ENCODE assay signal across 7 cellular contexts in the genomic region with DNA sequence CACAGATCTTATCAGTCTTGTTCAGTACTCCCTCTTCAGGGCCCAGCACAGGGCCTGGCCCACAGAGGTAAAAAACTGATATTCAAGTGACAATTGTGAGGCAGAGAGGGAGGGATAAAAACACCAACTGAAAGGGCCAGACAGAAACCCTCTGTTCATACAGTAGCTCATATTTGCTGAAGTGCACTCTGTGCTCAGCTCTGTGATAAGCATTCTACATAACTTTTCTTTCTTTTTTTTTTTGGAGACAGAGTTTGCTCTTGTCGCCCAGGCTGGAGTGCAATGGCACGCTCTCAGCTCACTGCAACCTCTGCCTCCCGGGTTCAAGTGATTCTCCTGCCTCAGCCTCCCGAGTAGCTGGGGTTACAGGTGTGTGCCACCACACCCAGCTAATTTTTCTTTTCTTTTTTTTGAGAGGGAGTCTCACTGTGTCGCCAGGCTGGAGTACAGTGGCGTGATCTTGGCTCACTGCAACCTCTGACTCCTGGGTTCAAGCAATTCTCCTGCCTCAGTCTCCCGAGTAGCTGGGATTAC. TPM values are rescaled to one million over a fixed set of nuclear protein-coding genes. Genes with fewer than 3 reads are reported as not detected.
DNase-seq lines count a peak whose midpoint lies in the region; ATAC-seq and TF ChIP-seq lines count a peak whose summit lies in the region.
"Not testable (repeated sequence)": the region's sequence is repeated elsewhere in the genome, so short reads cannot be mapped to it uniquely, and the experiment has no call there.

No MANE protein-coding gene starts in this region.

- H3K9ac ChIP-seq in SK-N-SH, result not testable (repeated sequence)

- not testable (repeated sequence) for H3K4me2 ChIP-seq in SK-N-SH

- peak overlapping the region; percentile 56 for H3K4me3 Mint-ChIP-seq in CD4-positive, alpha-beta T cell
- H3K4me3 Mint-ChIP-seq in activated CD4-positive, alpha-beta memory T cell treated with anti-CD3 and anti-CD28 coated beads, Interleukin-2, amount 10 ng/mL, durations not matched to agents 7 days and 5 days, result peak overlapping the region; percentile 52
- H3K4me3 Mint-ChIP-seq in dendritic cell treated with granulocyte-macrophage colony-stimulating factor and Interleukin-4, amounts not matched to agents 40 ng/mL and 50 ng/mL, for 4 days, result not testable (repeated sequence)
- peak overlapping the region in 1 of 10 donors; percentile 66 for H3K4me3 Mint-ChIP-seq in naive thymus-derived CD4-positive, alpha-beta T cell
- peak overlapping the region; percentile 97 for H3K4me3 Mint-ChIP-seq in neural crest cell

- ATAC-seq in CD4-positive, alpha-beta T cell (ENCODE audit: poor library complexity); naive thymus-derived CD4-positive, alpha-beta T cell: not testable (repeated sequence)

- intact Hi-C loops in CD4-positive, alpha-beta T cell (cut with DNase I, micrococcal nuclease), result loop anchor here in 1 of 2 experiments (2.0 to 10.0 kb wide), 4 partner anchors 22 to 438 kb away; a partner anchor contains a TSS
- intact Hi-C loops in dendritic cell treated with granulocyte-macrophage colony-stimulating factor and Interleukin-4, amounts not matched to agents 40 ng/mL and 50 ng/mL, for 4 days (cut with micrococcal nuclease), result loop anchor here (10.0 kb wide), 1 partner anchor 162 kb away; no protein-coding TSS in a partner anchor
- intact Hi-C loops in naive thymus-derived CD4-positive, alpha-beta T cell (cut with micrococcal nuclease), result not testable (repeated sequence)

- H3K36me3 ChIP-seq in SK-N-SH (replicated peaks in 1 of 2; ENCODE audit: control insufficient read depth in 1 of 2, insufficient read depth in 2 of 2, low read length in 1 of 2), result not testable (repeated sequence)
- H3K36me3 ChIP-seq in naive thymus-derived CD4-positive, alpha-beta T cell (ENCODE audit: control insufficient read depth in 2 of 3, insufficient read depth in 3 of 3, low read length in 3 of 3), result peaks cover 0 to 20% (median 0%) of the 10 kb centered on the region in 3 experiments

- H3K4me1 ChIP-seq in SK-N-SH (ENCODE audit: control insufficient read depth in 1 of 2, insufficient read depth in 2 of 2, low read depth in 1 of 2, low read length in 1 of 2), result peaks cover 5 to 30% of the 10 kb centered on the region in 2 experiments; a peak in 1 of 4 replicates
- H3K4me1 ChIP-seq in naive thymus-derived CD4-positive, alpha-beta T cell (ENCODE audit: control insufficient read depth in 2 of 2, insufficient read depth in 2 of 2, low read length in 2 of 2), result peaks cover 7 to 15% of the 10 kb centered on the region in 2 donors

- TF ChIP-seq CTCF in CD4-positive, alpha-beta T cell (IDR thresholded peaks at IDR 0.05); SK-N-SH (IDR thresholded peaks at IDR 0.05); neural crest cell (conservative IDR thresholded peaks at IDR 0.05): not testable (repeated sequence)

- H3K4me1 Mint-ChIP-seq in CD4-positive, alpha-beta T cell (ENCODE audit: low read depth), result peaks cover 14% of the 10 kb centered on the region
- peaks cover 27% of the 10 kb centered on the region for H3K4me1 Mint-ChIP-seq in activated CD4-positive, alpha-beta memory T cell treated with anti-CD3 and anti-CD28 coated beads, Interleukin-2, amount 10 ng/mL, durations not matched to agents 7 days and 5 days
- H3K4me1 Mint-ChIP-seq in dendritic cell treated with granulocyte-macrophage colony-stimulating factor and Interleukin-4, amounts not matched to agents 40 ng/mL and 50 ng/mL, for 4 days (ENCODE audit: low read depth), result peaks cover 74% of the 10 kb centered on the region
- H3K4me1 Mint-ChIP-seq in naive thymus-derived CD4-positive, alpha-beta T cell, result peaks cover 6 to 31% (median 20%) of the 10 kb centered on the region in 7 donors
- H3K4me1 Mint-ChIP-seq in neural crest cell, result peaks cover 18% of the 10 kb centered on the region

- not testable (repeated sequence) for TF ChIP-seq EP300 in SK-N-SH (IDR thresholded peaks at IDR 0.05; ENCODE audit: borderline replicate concordance in 1 of 2, low read depth in 1 of 2, low read length in 1 of 2)

- H3F3A ChIP-seq in SK-N-SH (replicated peaks; ENCODE audit: insufficient read depth), result peaks cover 15% of the 10 kb centered on the region

- H3K9me3 Mint-ChIP-seq in CD4-positive, alpha-beta T cell; activated CD4-positive, alpha-beta memory T cell treated with anti-CD3 and anti-CD28 coated beads, Interleukin-2, amount 10 ng/mL, durations not matched to agents 7 days and 5 days; dendritic cell treated with granulocyte-macrophage colony-stimulating factor and Interleukin-4, amounts not matched to agents 40 ng/mL and 50 ng/mL, for 4 days; naive thymus-derived CD4-positive, alpha-beta T cell; neural crest cell: not testable (repeated sequence)

- 96% methylated on average over 7 of the region's 7 CpGs for WGBS in SK-N-SH (ENCODE audit: low lambda C conversion rate)

- not testable (repeated sequence) for DNase-seq in CD4-positive, alpha-beta T cell; SK-N-SH; activated CD4-positive, alpha-beta memory T cell treated with anti-CD3 and anti-CD28 coated beads, Interleukin-2, amount 10 ng/mL, durations not matched to agents 7 days and 5 days; naive thymus-derived CD4-positive, alpha-beta T cell; neural crest cell (ENCODE audit: low read depth, low spot score)

- CTCF ChIA-PET in CD4-positive, alpha-beta T cell (lab: Charles Lee), result interaction anchor here (4.3 kb wide), 1 partner anchor 31 kb away, joined by 13 read pairs; no protein-coding TSS in a partner anchor
- CTCF ChIA-PET in SK-N-SH (lab: Yijun Ruan, JAX), result interaction anchor here (1.0 to 5.7 kb wide), 5 partner anchors 7 to 114 kb away, joined by 3 to 47 read pairs (median 6); no protein-coding TSS in a partner anchor
- CTCF ChIA-PET in activated CD4-positive, alpha-beta memory T cell treated with anti-CD3 and anti-CD28 coated beads, Interleukin-2, amount 10 ng/mL, durations not matched to agents 7 days and 5 days (lab: Charles Lee), result interaction anchor here (1.2 to 4.4 kb wide), 6 partner anchors 7 to 111 kb away, joined by 3 to 39 read pairs (median 6); a partner anchor contains a TSS
- CTCF ChIA-PET in naive thymus-derived CD4-positive, alpha-beta T cell (lab: Charles Lee), result interaction anchor here (0.8 to 3.0 kb wide), 3 partner anchors 8 to 114 kb away, joined by 3 to 14 read pairs (median 9); no protein-coding TSS in a partner anchor

- H3K9me2 ChIP-seq in SK-N-SH, result not testable (repeated sequence)

- not testable (repeated sequence) for H4K20me1 ChIP-seq in SK-N-SH (ENCODE audit: insufficient read depth)

- not testable (repeated sequence) for H3K27me3 ChIP-seq in CD4-positive, alpha-beta T cell (ENCODE audit: control insufficient read depth, insufficient read depth, low read length); SK-N-SH (ENCODE audit: insufficient read depth); naive thymus-derived CD4-positive, alpha-beta T cell (ENCODE audit: control insufficient read depth in 2 of 2, insufficient read depth in 2 of 2, low read length in 2 of 2)

- not testable (repeated sequence) for H3K79me2 ChIP-seq in SK-N-SH (ENCODE audit: insufficient read depth)

- not testable (repeated sequence) for H3K27ac ChIP-seq in CD4-positive, alpha-beta T cell (ENCODE audit: low read depth, low read length); naive thymus-derived CD4-positive, alpha-beta T cell (ENCODE audit: low read depth, low read length)
- H3K27ac ChIP-seq in SK-N-SH (ENCODE audit: low read depth in 2 of 2, low read length in 1 of 2) (peak overlapping the region in 1 of 2 experiments; percentile 89; a peak in 1 of 4 replicates), temporal lobe (ENCODE audit: low read depth, low read length) (peak overlapping the region; percentile 1)

- not testable (repeated sequence) for TF ChIP-seq RAD21 in SK-N-SH (IDR thresholded peaks at IDR 0.05; ENCODE audit: low read length)

- H3K9me3 ChIP-seq in CD4-positive, alpha-beta T cell (ENCODE audit: control insufficient read depth, low read length); SK-N-SH; naive thymus-derived CD4-positive, alpha-beta T cell (ENCODE audit: control insufficient read depth in 2 of 3, low read length in 3 of 3): not testable (repeated sequence)

- H3K4me3 ChIP-seq in SK-N-SH (ENCODE audit: low read depth in 2 of 2, low read length in 1 of 2); naive thymus-derived CD4-positive, alpha-beta T cell (ENCODE audit: low read length): not testable (repeated sequence)

- H3K36me3 Mint-ChIP-seq in CD4-positive, alpha-beta T cell (ENCODE audit: low read depth), result peaks cover 20% of the 10 kb centered on the region
- H3K36me3 Mint-ChIP-seq in activated CD4-positive, alpha-beta memory T cell treated with anti-CD3 and anti-CD28 coated beads, Interleukin-2, amount 10 ng/mL, durations not matched to agents 7 days and 5 days (ENCODE audit: low read depth), result peaks cover 20% of the 10 kb centered on the region
- H3K36me3 Mint-ChIP-seq in dendritic cell treated with granulocyte-macrophage colony-stimulating factor and Interleukin-4, amounts not matched to agents 40 ng/mL and 50 ng/mL, for 4 days (ENCODE audit: low read depth), result peaks cover 81% of the 10 kb centered on the region
- H3K36me3 Mint-ChIP-seq in naive thymus-derived CD4-positive, alpha-beta T cell, result peaks cover 0 to 15% (median 0%) of the 10 kb centered on the region in 5 donors
- not testable (repeated sequence) for H3K36me3 Mint-ChIP-seq in neural crest cell (ENCODE audit: low read depth)

- POLR2A ChIA-PET in CD4-positive, alpha-beta T cell (lab: Charles Lee), result interaction anchor here (3.5 to 4.9 kb wide), 2 partner anchors 12 to 22 kb away, joined by 32 to 40 read pairs; a partner anchor contains a TSS
- POLR2A ChIA-PET in SK-N-SH (lab: Yijun Ruan, JAX), result interaction anchor here (0.9 to 4.1 kb wide), 4 partner anchors 11 to 156 kb away, joined by 4 to 17 read pairs (median 5); a partner anchor contains a TSS
- POLR2A ChIA-PET in activated CD4-positive, alpha-beta memory T cell treated with anti-CD3 and anti-CD28 coated beads, Interleukin-2, amount 10 ng/mL, durations not matched to agents 7 days and 5 days (lab: Charles Lee), result interaction anchor here (0.8 to 5.9 kb wide), 8 partner anchors 8 to 733 kb away, joined by 3 to 84 read pairs (median 16); a partner anchor contains a TSS
- POLR2A ChIA-PET in naive thymus-derived CD4-positive, alpha-beta T cell (lab: Charles Lee), result interaction anchor here (1.0 to 7.3 kb wide), 6 partner anchors 9 to 177 kb away, joined by 3 to 53 read pairs (median 28); a partner anchor contains a TSS

- H2AFZ ChIP-seq in SK-N-SH (ENCODE audit: low read depth), result not testable (repeated sequence)

- H3K27ac Mint-ChIP-seq in CD4-positive, alpha-beta T cell, result peak overlapping the region; percentile 92
- H3K27ac Mint-ChIP-seq in activated CD4-positive, alpha-beta memory T cell treated with anti-CD3 and anti-CD28 coated beads, Interleukin-2, amount 10 ng/mL, durations not matched to agents 7 days and 5 days, result peak overlapping the region; percentile 19
- H3K27ac Mint-ChIP-seq in dendritic cell treated with granulocyte-macrophage colony-stimulating factor and Interleukin-4, amounts not matched to agents 40 ng/mL and 50 ng/mL, for 4 days, result peak overlapping the region; percentile 92
- peak overlapping the region in 6 of 9 donors; percentile 59 to 92 (median 86) for H3K27ac Mint-ChIP-seq in naive thymus-derived CD4-positive, alpha-beta T cell
- not testable (repeated sequence) for H3K27ac Mint-ChIP-seq in neural crest cell (ENCODE audit: unreplicated experiment)

- not testable (repeated sequence) for H3K27me3 Mint-ChIP-seq in CD4-positive, alpha-beta T cell; activated CD4-positive, alpha-beta memory T cell treated with anti-CD3 and anti-CD28 coated beads, Interleukin-2, amount 10 ng/mL, durations not matched to agents 7 days and 5 days; dendritic cell treated with granulocyte-macrophage colony-stimulating factor and Interleukin-4, amounts not matched to agents 40 ng/mL and 50 ng/mL, for 4 days; naive thymus-derived CD4-positive, alpha-beta T cell; neural crest cell (ENCODE audit: low read depth)

RNA-seq across cellular contexts. Expression of a gene that starts 2.3 kb away (rescaled TPM):
- total RNA-seq in CD4-positive, alpha-beta T cell, result 1 to 10 TPM; 5.4 to 6.9 TPM
- polyA plus RNA-seq in SK-N-SH (2012; rRNA removed), result 71.7 and 76.0 TPM in 2 replicates
- polyA plus RNA-seq in SK-N-SH (2012; cell fraction: cytosol; rRNA removed), result 35.8 and 54.2 TPM in 2 replicates
- polyA plus RNA-seq in SK-N-SH (2012; cell fraction: nucleus; rRNA removed), result 98.6 and 102 TPM in 2 replicates
- total RNA-seq in activated CD4-positive, alpha-beta memory T cell treated with anti-CD3 and anti-CD28 coated beads, Interleukin-2, amount 10 ng/mL, durations not matched to agents 7 days and 5 days, result 10 to 100 TPM; 33.5 to 37.6 TPM
- 10 to 100 TPM in 4 of 5 experiments, 1 to 10 TPM in 1; 8.1 to 21.4 (median 12.7) TPM for total RNA-seq in naive thymus-derived CD4-positive, alpha-beta T cell
- 10 to 100 TPM in 1 of 2 donors, 1 to 10 TPM in 1; 8.5 to 11.5 TPM for polyA plus RNA-seq in naive thymus-derived CD4-positive, alpha-beta T cell
- total RNA-seq in neural crest cell, result 47.1 and 47.2 TPM in 2 replicates
- total RNA-seq in temporal lobe, result 15.5 TPM

RNA-seq across cellular contexts. Expression of a gene that starts 11.9 kb away (rescaled TPM):
- total RNA-seq in CD4-positive, alpha-beta T cell, result 10 to 100 TPM; 37.4 to 37.7 TPM
- polyA plus RNA-seq in SK-N-SH (2012; rRNA removed), result 109 and 135 TPM in 2 replicates
- polyA plus RNA-seq in SK-N-SH (2012; cell fraction: cytosol; rRNA removed), result 44.7 and 69.7 TPM in 2 replicates
- polyA plus RNA-seq in SK-N-SH (2012; cell fraction: nucleus; rRNA removed), result 159 and 199 TPM in 2 replicates
- total RNA-seq in activated CD4-positive, alpha-beta memory T cell treated with anti-CD3 and anti-CD28 coated beads, Interleukin-2, amount 10 ng/mL, durations not matched to agents 7 days and 5 days, result 10 to 100 TPM; 76.1 to 80.8 TPM
- 10 to 100 TPM; 40.7 to 83.8 (median 48.2) TPM for total RNA-seq in naive thymus-derived CD4-positive, alpha-beta T cell
- 100 to 1,000 TPM in 1 of 2 donors, 10 to 100 TPM in 1; 83.9 to 124 TPM for polyA plus RNA-seq in naive thymus-derived CD4-positive, alpha-beta T cell
- total RNA-seq in neural crest cell (88.9 and 89.6 TPM in 2 replicates), temporal lobe (28.5 TPM)

RNA-seq across cellular contexts. Expression of a gene that starts 22.4 kb away (rescaled TPM):
- total RNA-seq in CD4-positive, alpha-beta T cell, result 1 to 10 TPM; 8.9 to 9.6 TPM
- polyA plus RNA-seq in SK-N-SH (2012; rRNA removed), result 28.2 and 36.5 TPM in 2 replicates
- polyA plus RNA-seq in SK-N-SH (2012; cell fraction: cytosol; rRNA removed), result 23.6 and 33.6 TPM in 2 replicates
- polyA plus RNA-seq in SK-N-SH (2012; cell fraction: nucleus; rRNA removed), result 30.5 and 34.3 TPM in 2 replicates
- total RNA-seq in activated CD4-positive, alpha-beta memory T cell treated with anti-CD3 and anti-CD28 coated beads, Interleukin-2, amount 10 ng/mL, durations not matched to agents 7 days and 5 days, result 10 to 100 TPM; 33.5 to 35.7 TPM
- total RNA-seq in naive thymus-derived CD4-positive, alpha-beta T cell, result 10 to 100 TPM; 16.2 to 38.9 (median 27.3) TPM
- 10 to 100 TPM; 35.3 to 38.5 TPM for polyA plus RNA-seq in naive thymus-derived CD4-positive, alpha-beta T cell
- total RNA-seq in neural crest cell (15.6 and 17.4 TPM in 2 replicates), temporal lobe (8.4 TPM)

RNA-seq across cellular contexts. Expression of a gene that starts 24.7 kb away (rescaled TPM):
- total RNA-seq in CD4-positive, alpha-beta T cell, result 100 to 1,000 TPM; 110 to 111 TPM
- polyA plus RNA-seq in SK-N-SH (2012; rRNA removed), result 36.3 and 41.8 TPM in 2 replicates
- 46.8 and 56.6 TPM in 2 replicates for polyA plus RNA-seq in SK-N-SH (2012; cell fraction: cytosol; rRNA removed)
- 30.0 and 34.5 TPM in 2 replicates for polyA plus RNA-seq in SK-N-SH (2012; cell fraction: nucleus; rRNA removed)
- 10 to 100 TPM; 50.0 to 51.6 TPM for total RNA-seq in activated CD4-positive, alpha-beta memory T cell treated with anti-CD3 and anti-CD28 coated beads, Interleukin-2, amount 10 ng/mL, durations not matched to agents 7 days and 5 days
- 10 to 100 TPM; 57.6 to 81.9 (median 76.0) TPM for total RNA-seq in naive thymus-derived CD4-positive, alpha-beta T cell
- 10 to 100 TPM; 82.2 to 88.9 TPM for polyA plus RNA-seq in naive thymus-derived CD4-positive, alpha-beta T cell
- total RNA-seq in neural crest cell (54.8 and 57.5 TPM in 2 replicates), temporal lobe (55.6 TPM)

RNA-seq across cellular contexts. Expression of a gene that starts 59.6 kb away (rescaled TPM):
- total RNA-seq in CD4-positive, alpha-beta T cell, result 10 to 100 TPM; 28.1 to 33.0 TPM
- polyA plus RNA-seq in SK-N-SH (2012; rRNA removed), result 14.5 and 17.7 TPM in 2 replicates
- polyA plus RNA-seq in SK-N-SH (2012; cell fraction: cytosol; rRNA removed), result 18.0 and 18.4 TPM in 2 replicates
- polyA plus RNA-seq in SK-N-SH (2012; cell fraction: nucleus; rRNA removed), result 20.3 and 24.9 TPM in 2 replicates
- 10 to 100 TPM; 34.1 to 35.2 TPM for total RNA-seq in activated CD4-positive, alpha-beta memory T cell treated with anti-CD3 and anti-CD28 coated beads, Interleukin-2, amount 10 ng/mL, durations not matched to agents 7 days and 5 days
- 10 to 100 TPM; 28.0 to 36.1 (median 30.4) TPM for total RNA-seq in naive thymus-derived CD4-positive, alpha-beta T cell
- polyA plus RNA-seq in naive thymus-derived CD4-positive, alpha-beta T cell, result 10 to 100 TPM; 20.3 to 30.8 TPM
- 43.1 and 45.8 TPM in 2 replicates for total RNA-seq in neural crest cell
- total RNA-seq in temporal lobe, result 20.7 TPM
